In the genomic region with DNA sequence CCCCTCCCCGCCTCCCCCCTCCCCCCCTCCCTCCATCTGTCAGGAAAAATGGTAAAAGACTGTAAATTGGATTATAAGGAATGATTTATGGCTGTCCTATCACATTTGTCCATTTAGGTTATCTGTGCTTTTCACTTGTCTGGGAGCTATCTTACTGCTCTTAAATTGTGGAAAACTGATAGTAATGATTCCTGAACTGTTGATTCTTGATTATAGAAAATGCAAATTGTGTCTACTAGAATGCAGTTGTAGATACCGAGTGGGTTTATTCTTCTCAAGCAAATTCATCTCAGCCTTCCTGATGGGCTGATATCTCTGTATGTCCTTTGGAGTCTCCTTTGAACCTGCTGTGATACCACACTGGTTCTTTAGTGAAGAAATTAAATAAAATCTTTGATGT, we compare ENCODE assay signal across 21 cellular contexts. TPM values are rescaled to one million over a fixed set of nuclear protein-coding genes. Genes with fewer than 3 reads are reported as not detected.
"Had no signal": no experiment of that assay in that cellular context is flagged by ENCODE, and none has a peak within 500 bp of the region (broad histone marks: within the 10 kb centered on the region; RNA-seq: fewer than 3 reads in every experiment).

No MANE protein-coding gene starts in this region.

- H3K27me3 ChIP-seq: SJCRH30 had no signal

- H3K4me3 ChIP-seq: K562, SJCRH30, SK-N-MC had no signal

- H3K27ac ChIP-seq: HL-60, KMS-11, SJCRH30, SK-N-MC had no signal

- ATAC-seq: K562 had no signal

- H3K9me3 ChIP-seq: SJCRH30 had no signal

- H3K4me1 ChIP-seq: SJCRH30 had no signal

- DNase-seq: Kasumi-1, MM.1S, NCI-H1092 treated with DMSO at 0.1 percent for 48 hours, NCI-H1436, NCI-H187, NCI-H2029, NCI-H2081 treated with DMSO at 0.1 percent for 48 hours, NCI-H2171, NCI-H226, NCI-H446, NCI-H510A, NCI-H526, RPMI8226, SHP77 treated with DMSO at 0.1 percent for 48 hours, SJCRH30 had no signal

- H3K36me3 ChIP-seq: SJCRH30 had no signal

RNA-seq across cellular contexts. Expression of gene RYR2, which starts 12.3 kb away (rescaled TPM):
- polyA plus RNA-seq: IgD-negative memory B cell had no signal

RNA-seq across cellular contexts. Expression of gene MT1HL1, which starts 50.1 kb away (rescaled TPM):
- total RNA-seq: K562, M059J, SJCRH30 had no signal
- polyA plus RNA-seq: IgD-negative memory B cell, K562 had no signal
